In genomic region chr9:79858509-79858908, GRCh38 we compare ENCODE assay signal across 8 cellular contexts.
DNase-seq lines count a peak whose midpoint lies in the region; FAIRE-seq and TF ChIP-seq lines count a peak whose summit lies in the region.

No MANE protein-coding gene starts in this region.

- H3K4me3 ChIP-seq in Karpas-422 (ENCODE audit: low read length) (peak overlapping the region; percentile 52), choroid plexus epithelial cell (ENCODE audit: low read depth, low read length) (no peak overlapping the region), subcutaneous abdominal adipose tissue (ENCODE audit: low read depth in 1 of 5, low read length in 5 of 5) (peak overlapping the region in 4 of 5 donors; percentile 1 to 22 (median 10)), kidney (ENCODE audit: low read length in 2 of 2) (peak overlapping the region in 1 of 2 donors; percentile 8)

- no peak for TF ChIP-seq POLR2A in GM12891 (IDR thresholded peaks at IDR 0.05; ENCODE audit: low read depth, low read length)

- H3K4me2 ChIP-seq in Karpas-422 (ENCODE audit: low read depth, low read length, poor library complexity, severe bottlenecking) = peak overlapping the region; percentile 63

- H3K9me3 Mint-ChIP-seq in activated naive CD4-positive, alpha-beta T cell treated with anti-CD3 and anti-CD28 coated beads, Interleukin-2, amount 50 U/mL, for 24 hours = no peaks in the 10 kb centered on the region

- H3K9me2 ChIP-seq in Karpas-422 (replicated peaks; ENCODE audit: insufficient read depth, low read length) = no peaks in the 10 kb centered on the region; the same call in none of the 2 replicates

- H3K36me3 ChIP-seq in Karpas-422 (ENCODE audit: insufficient read depth, low read length) = no peaks in the 10 kb centered on the region
- no peaks in the 10 kb centered on the region for H3K36me3 ChIP-seq in subcutaneous abdominal adipose tissue (ENCODE audit: control insufficient read depth in 5 of 5, insufficient read depth in 5 of 5, low read length in 5 of 5)
- H3K36me3 ChIP-seq in kidney (ENCODE audit: control insufficient read depth in 1 of 2, insufficient read depth in 2 of 2, low read length in 2 of 2) = no peaks in the 10 kb centered on the region

- H4K20me1 ChIP-seq in Karpas-422 (ENCODE audit: insufficient read depth, low read depth, low read length) = no peaks in the 10 kb centered on the region

- H3K27ac ChIP-seq in Karpas-422 (ENCODE audit: low read length) = no peak overlapping the region
- no peak overlapping the region for H3K27ac ChIP-seq in subcutaneous abdominal adipose tissue (ENCODE audit: low read depth, low read length)
- H3K27ac ChIP-seq in kidney (ENCODE audit: low read depth in 2 of 2, low read length in 2 of 2) = no peak overlapping the region

- H3K4me1 Mint-ChIP-seq in activated naive CD4-positive, alpha-beta T cell treated with anti-CD3 and anti-CD28 coated beads, Interleukin-2, amount 50 U/mL, for 24 hours = peaks cover 12% of the 10 kb centered on the region

- H3K27me3 Mint-ChIP-seq in activated naive CD4-positive, alpha-beta T cell treated with anti-CD3 and anti-CD28 coated beads, Interleukin-2, amount 50 U/mL, for 24 hours = no peaks in the 10 kb centered on the region

- peak overlapping the region; percentile 63 for H3K4me3 Mint-ChIP-seq in activated naive CD4-positive, alpha-beta T cell treated with anti-CD3 and anti-CD28 coated beads, Interleukin-2, amount 50 U/mL, for 24 hours

- H3K4me1 ChIP-seq in Karpas-422 (ENCODE audit: low read length) = peaks cover 8% of the 10 kb centered on the region; the same call in 1 of the 2 replicates
- H3K4me1 ChIP-seq in subcutaneous abdominal adipose tissue (ENCODE audit: control insufficient read depth in 5 of 5, insufficient read depth in 5 of 5, low read length in 5 of 5) = no peaks in the 10 kb centered on the region
- H3K4me1 ChIP-seq in kidney (ENCODE audit: control insufficient read depth in 1 of 2, insufficient read depth in 1 of 2, low read depth in 1 of 2, low read length in 2 of 2) = no peaks in the 10 kb centered on the region

- intact Hi-C loops in kidney (cut with DNase I) = no loop called here

- no peak for DNase-seq in activated naive CD4-positive, alpha-beta T cell (lab: John Stamatoyannopoulos, UW)
- DNase-seq in Karpas-422 (peak; percentile 80), choroid plexus epithelial cell (ENCODE audit: low read depth) (peak; percentile 28), GM12891 (ENCODE audit: insufficient read length, low spot score) (no peak), mucosa of gallbladder (ENCODE audit: low spot score) (no peak), kidney (no peak)

- H3K79me2 ChIP-seq in Karpas-422 (ENCODE audit: low read length) = no peaks in the 10 kb centered on the region

- H2AFZ ChIP-seq in Karpas-422 (ENCODE audit: low read length) = peak overlapping the region; percentile 53; the same call in 1 of the 2 replicates

- H3K27ac Mint-ChIP-seq in activated naive CD4-positive, alpha-beta T cell treated with anti-CD3 and anti-CD28 coated beads, Interleukin-2, amount 50 U/mL, for 24 hours = no peak overlapping the region

- H3K9me3 ChIP-seq in Karpas-422 (ENCODE audit: low read length) (no peaks in the 10 kb centered on the region), subcutaneous abdominal adipose tissue (ENCODE audit: control insufficient read depth in 5 of 5, low read length in 5 of 5) (peaks cover 0 to 3% (median 0%) of the 10 kb centered on the region in 5 donors), kidney (ENCODE audit: control insufficient read depth in 1 of 2, low read length in 2 of 2) (no peaks in the 10 kb centered on the region)

- no peaks in the 10 kb centered on the region for H3K27me3 ChIP-seq in Karpas-422 (ENCODE audit: low read length)
- H3K27me3 ChIP-seq in subcutaneous abdominal adipose tissue (ENCODE audit: control insufficient read depth in 5 of 5, insufficient read depth in 4 of 5, low read length in 5 of 5) = no peaks in the 10 kb centered on the region

- FAIRE-seq in GM12891 (lab: Jason Lieb, UNC) (no peak), kidney (lab: Jason Lieb, UNC) (no peak)

- TF ChIP-seq CTCF in choroid plexus epithelial cell (conservative IDR thresholded peaks at IDR 0.05; ENCODE audit: low read depth, low read length) = no peak
- no peak for TF ChIP-seq CTCF in kidney (IDR thresholded peaks at IDR 0.05; ENCODE audit: borderline replicate concordance, extremely low read depth, insufficient read depth)

- peaks cover 1% of the 10 kb centered on the region for H3K36me3 Mint-ChIP-seq in activated naive CD4-positive, alpha-beta T cell treated with anti-CD3 and anti-CD28 coated beads, Interleukin-2, amount 50 U/mL, for 24 hours

- H3K9ac ChIP-seq in Karpas-422 (ENCODE audit: low read length) = peak overlapping the region; percentile 44
- no peak overlapping the region for H3K9ac ChIP-seq in subcutaneous abdominal adipose tissue (ENCODE audit: low read length in 5 of 5)
- H3K9ac ChIP-seq in kidney (ENCODE audit: low read length in 2 of 2) = no peak overlapping the region

TF ChIP-seq in GM12891, 5 proteins besides CTCF, POLR2A, EP300 and RAD21:
- no peak for TF ChIP-seq PAX5 (IDR thresholded peaks at IDR 0.05; ENCODE audit: insufficient read depth, low read length, severe bottlenecking)
- TF ChIP-seq TAF1 (IDR thresholded peaks at IDR 0.05; ENCODE audit: low read depth, low read length) = no peak
- TF ChIP-seq POLR2AphosphoS5 (IDR thresholded peaks at IDR 0.05; ENCODE audit: low read depth, low read length) = no peak
- TF ChIP-seq POU2F2 (IDR thresholded peaks at IDR 0.05; ENCODE audit: low read depth, low read length) = no peak
- no peak for TF ChIP-seq SPI1 (IDR thresholded peaks at IDR 0.05; ENCODE audit: low read depth, low read length)

Comparison
In these comparisons a context has a peak if more than half of its experiments do, and no peak if none do; other contexts are left out.
1. DNase-seq: peak in Karpas-422 (single experiment) and choroid plexus epithelial cell (single experiment); none in activated naive CD4-positive, alpha-beta T cell (0 of 4), GM12891 (single experiment), mucosa of gallbladder (single experiment) and kidney (single experiment).